ENCODE assay signal across 24 cellular contexts in genomic region chr1:41037116-41037903, GRCh38. TPM values are rescaled to one million over a fixed set of nuclear protein-coding genes. Genes with fewer than 3 reads are reported as not detected.
"Had no signal": no experiment of that assay in that cellular context is flagged by ENCODE, and none has a peak within 500 bp of the region (broad histone marks: within the 10 kb centered on the region; RNA-seq: fewer than 3 reads in every experiment).

No MANE protein-coding gene starts in this region.

- DNase-seq: cerebellar nuclear complex; colonic mucosa; cortex of kidney; effector CD8-positive, alpha-beta T cell; effector memory CD8-positive, alpha-beta T cell; esophagus squamous epithelium; foreskin fibroblast; foreskin melanocyte; gastrocnemius medialis; glutamatergic neuron; head of caudate nucleus; heart right ventricle; hippocampal formation; left cardiac atrium; left ventricle myocardium inferior; lower lobe of right lung; mesenchymal stem cell; midbrain had no signal

- H3K4me1 ChIP-seq: colonic mucosa, esophagus squamous epithelium, gastrocnemius medialis, left ventricle myocardium inferior, lower lobe of right lung had no signal

- H3K4me3 ChIP-seq: colonic mucosa, esophagus squamous epithelium, gastrocnemius medialis, heart right ventricle, left ventricle myocardium inferior, lower lobe of right lung had no signal

- ATAC-seq: effector memory CD8-positive, alpha-beta T cell; gastrocnemius medialis; left cardiac atrium; lower lobe of right lung had no signal

- H3K9me3 ChIP-seq: colonic mucosa, esophagus squamous epithelium, gastrocnemius medialis, heart right ventricle, left ventricle myocardium inferior, lower lobe of right lung had no signal

- H3K36me3 ChIP-seq: colonic mucosa had no signal

- H3K27ac ChIP-seq: colonic mucosa, esophagus squamous epithelium, gastrocnemius medialis, heart right ventricle, left ventricle myocardium inferior, lower lobe of right lung had no signal

- H3K27me3 ChIP-seq: colonic mucosa, esophagus squamous epithelium, gastrocnemius medialis, heart right ventricle had no signal

- FAIRE-seq: endometrium, endothelial cell of umbilical vein, islet of Langerhans had no signal

RNA-seq across cellular contexts. Expression of gene SLFNL1, which starts 15.8 kb away (rescaled TPM):
- total RNA-seq: epithelial cell of proximal tubule, kidney epithelial cell had no signal
- polyA plus RNA-seq: keratinocyte had no signal
